In the genomic region with DNA sequence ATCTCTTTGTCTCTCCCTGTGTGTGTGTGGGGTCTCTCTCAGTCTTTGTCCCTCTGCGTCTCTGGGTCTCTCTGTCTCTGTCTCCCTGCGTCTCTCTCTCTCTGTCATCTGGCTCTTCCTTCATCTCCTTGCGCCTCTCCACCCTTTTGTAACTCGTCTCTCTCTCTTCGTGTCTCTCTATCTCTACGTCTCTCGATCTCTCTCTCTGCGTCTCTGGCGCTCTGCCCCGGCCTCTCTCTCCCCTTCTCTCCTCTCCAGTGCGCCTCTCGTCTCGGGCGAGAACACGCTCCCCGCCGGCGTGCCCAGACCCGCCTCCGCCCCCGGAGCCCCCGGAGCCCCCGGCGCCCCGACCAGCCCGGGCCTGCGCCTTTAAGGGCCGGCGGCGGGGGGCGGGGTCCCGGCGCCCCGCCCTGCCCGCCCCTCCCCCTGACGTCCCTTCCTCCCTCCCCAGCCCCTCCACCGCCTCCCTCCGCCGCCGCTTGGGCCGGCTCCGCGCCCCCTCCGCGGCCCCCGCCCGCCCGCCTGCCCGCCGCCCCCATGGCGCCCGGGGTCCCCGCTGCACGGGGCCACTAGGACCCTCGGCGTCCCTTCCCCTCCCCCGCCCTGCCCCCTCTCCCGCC, we compare ENCODE assay signal across 2 cellular contexts.
TF ChIP-seq lines count a peak whose summit lies in the region.

A gene (plus strand): TSS at position 440 of the 620 bp plus-strand sequence. CDS start 318 bp downstream, outside the sequence.

TF ChIP-seq in IMR-90, 13 proteins besides CTCF, POLR2A, EP300 and RAD21 (continued from another document):
- TF ChIP-seq, protein P1, sequence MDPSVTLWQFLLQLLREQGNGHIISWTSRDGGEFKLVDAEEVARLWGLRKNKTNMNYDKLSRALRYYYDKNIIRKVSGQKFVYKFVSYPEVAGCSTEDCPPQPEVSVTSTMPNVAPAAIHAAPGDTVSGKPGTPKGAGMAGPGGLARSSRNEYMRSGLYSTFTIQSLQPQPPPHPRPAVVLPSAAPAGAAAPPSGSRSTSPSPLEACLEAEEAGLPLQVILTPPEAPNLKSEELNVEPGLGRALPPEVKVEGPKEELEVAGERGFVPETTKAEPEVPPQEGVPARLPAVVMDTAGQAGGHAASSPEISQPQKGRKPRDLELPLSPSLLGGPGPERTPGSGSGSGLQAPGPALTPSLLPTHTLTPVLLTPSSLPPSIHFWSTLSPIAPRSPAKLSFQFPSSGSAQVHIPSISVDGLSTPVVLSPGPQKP (IDR thresholded peaks at IDR 0.05; ENCODE audit: borderline replicate concordance, low read depth, low read length): no peak

TF ChIP-seq in SK-N-SH treated with all-trans-retinoic acid at 6 μM for 48 hours, 23 proteins besides CTCF, POLR2A, EP300 and RAD21 (continued from another document):
- TF ChIP-seq, protein P2, sequence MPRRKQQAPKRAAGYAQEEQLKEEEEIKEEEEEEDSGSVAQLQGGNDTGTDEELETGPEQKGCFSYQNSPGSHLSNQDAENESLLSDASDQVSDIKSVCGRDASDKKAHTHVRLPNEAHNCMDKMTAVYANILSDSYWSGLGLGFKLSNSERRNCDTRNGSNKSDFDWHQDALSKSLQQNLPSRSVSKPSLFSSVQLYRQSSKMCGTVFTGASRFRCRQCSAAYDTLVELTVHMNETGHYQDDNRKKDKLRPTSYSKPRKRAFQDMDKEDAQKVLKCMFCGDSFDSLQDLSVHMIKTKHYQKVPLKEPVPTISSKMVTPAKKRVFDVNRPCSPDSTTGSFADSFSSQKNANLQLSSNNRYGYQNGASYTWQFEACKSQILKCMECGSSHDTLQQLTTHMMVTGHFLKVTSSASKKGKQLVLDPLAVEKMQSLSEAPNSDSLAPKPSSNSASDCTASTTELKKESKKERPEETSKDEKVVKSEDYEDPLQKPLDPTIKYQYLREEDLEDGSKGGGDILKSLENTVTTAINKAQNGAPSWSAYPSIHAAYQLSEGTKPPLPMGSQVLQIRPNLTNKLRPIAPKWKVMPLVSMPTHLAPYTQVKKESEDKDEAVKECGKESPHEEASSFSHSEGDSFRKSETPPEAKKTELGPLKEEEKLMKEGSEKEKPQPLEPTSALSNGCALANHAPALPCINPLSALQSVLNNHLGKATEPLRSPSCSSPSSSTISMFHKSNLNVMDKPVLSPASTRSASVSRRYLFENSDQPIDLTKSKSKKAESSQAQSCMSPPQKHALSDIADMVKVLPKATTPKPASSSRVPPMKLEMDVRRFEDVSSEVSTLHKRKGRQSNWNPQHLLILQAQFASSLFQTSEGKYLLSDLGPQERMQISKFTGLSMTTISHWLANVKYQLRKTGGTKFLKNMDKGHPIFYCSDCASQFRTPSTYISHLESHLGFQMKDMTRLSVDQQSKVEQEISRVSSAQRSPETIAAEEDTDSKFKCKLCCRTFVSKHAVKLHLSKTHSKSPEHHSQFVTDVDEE (CRISPR knock-in tag; IDR thresholded peaks at IDR 0.05): no peak
- TF ChIP-seq PPARA (CRISPR knock-in tag; IDR thresholded peaks at IDR 0.05; ENCODE audit: borderline replicate concordance) (no peak), ESRRG (CRISPR knock-in tag; IDR thresholded peaks at IDR 0.05) (no peak), ZNF70 (CRISPR knock-in tag; IDR thresholded peaks at IDR 0.05) (no peak), CSDC2 (CRISPR knock-in tag; IDR thresholded peaks at IDR 0.05) (no peak), ZNF8 (CRISPR knock-in tag; IDR thresholded peaks at IDR 0.05) (no peak), ZNF565 (CRISPR knock-in tag; conservative IDR thresholded peaks at IDR 0.05; ENCODE audit: low read depth) (no peak), SNAI2 (CRISPR knock-in tag; IDR thresholded peaks at IDR 0.05) (no peak), ZC3H10 (CRISPR knock-in tag; IDR thresholded peaks at IDR 0.05) (no peak)
- TF ChIP-seq, protein P3, sequence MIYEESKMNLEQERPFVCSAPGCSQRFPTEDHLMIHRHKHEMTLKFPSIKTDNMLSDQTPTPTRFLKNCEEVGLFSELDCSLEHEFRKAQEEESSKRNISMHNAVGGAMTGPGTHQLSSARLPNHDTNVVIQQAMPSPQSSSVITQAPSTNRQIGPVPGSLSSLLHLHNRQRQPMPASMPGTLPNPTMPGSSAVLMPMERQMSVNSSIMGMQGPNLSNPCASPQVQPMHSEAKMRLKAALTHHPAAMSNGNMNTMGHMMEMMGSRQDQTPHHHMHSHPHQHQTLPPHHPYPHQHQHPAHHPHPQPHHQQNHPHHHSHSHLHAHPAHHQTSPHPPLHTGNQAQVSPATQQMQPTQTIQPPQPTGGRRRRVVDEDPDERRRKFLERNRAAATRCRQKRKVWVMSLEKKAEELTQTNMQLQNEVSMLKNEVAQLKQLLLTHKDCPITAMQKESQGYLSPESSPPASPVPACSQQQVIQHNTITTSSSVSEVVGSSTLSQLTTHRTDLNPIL (CRISPR knock-in tag; IDR thresholded peaks at IDR 0.05; ENCODE audit: low read depth): no peak
- TF ChIP-seq, protein P4, sequence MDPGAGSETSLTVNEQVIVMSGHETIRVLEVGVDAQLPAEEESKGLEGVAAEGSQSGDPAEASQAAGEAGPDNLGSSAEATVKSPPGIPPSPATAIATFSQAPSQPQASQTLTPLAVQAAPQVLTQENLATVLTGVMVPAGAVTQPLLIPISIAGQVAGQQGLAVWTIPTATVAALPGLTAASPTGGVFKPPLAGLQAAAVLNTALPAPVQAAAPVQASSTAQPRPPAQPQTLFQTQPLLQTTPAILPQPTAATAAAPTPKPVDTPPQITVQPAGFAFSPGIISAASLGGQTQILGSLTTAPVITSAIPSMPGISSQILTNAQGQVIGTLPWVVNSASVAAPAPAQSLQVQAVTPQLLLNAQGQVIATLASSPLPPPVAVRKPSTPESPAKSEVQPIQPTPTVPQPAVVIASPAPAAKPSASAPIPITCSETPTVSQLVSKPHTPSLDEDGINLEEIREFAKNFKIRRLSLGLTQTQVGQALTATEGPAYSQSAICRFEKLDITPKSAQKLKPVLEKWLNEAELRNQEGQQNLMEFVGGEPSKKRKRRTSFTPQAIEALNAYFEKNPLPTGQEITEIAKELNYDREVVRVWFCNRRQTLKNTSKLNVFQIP (CRISPR knock-in tag; IDR thresholded peaks at IDR 0.05; ENCODE audit: borderline replicate concordance, low read depth): no peak
TF ChIP-seq in SK-N-SH treated with all-trans-retinoic acid at 6 μM for 48 hours: peak in this region for 0.
